ENCODE assay signal across 9 cellular contexts in genomic region chr4:184814686-184815045, GRCh38. TPM values are rescaled to one million over a fixed set of nuclear protein-coding genes. Genes with fewer than 3 reads are reported as not detected.
DNase-seq lines count a peak whose midpoint lies in the region; ATAC-seq and TF ChIP-seq lines count a peak whose summit lies in the region.
"Had no signal": no experiment of that assay in that cellular context is flagged by ENCODE, and none has a peak within 500 bp of the region (broad histone marks: within the 10 kb centered on the region; RNA-seq: fewer than 3 reads in every experiment).

No MANE protein-coding gene starts in this region.

- no peak for TF ChIP-seq POLR2A in vagina (IDR thresholded peaks at IDR 0.05)

- H3K27ac Mint-ChIP-seq in naive B cell: peak overlapping the region in 5 of 6 donors; percentile 76 to 93 (median 86)
- peak overlapping the region in 1 of 2 donors; percentile 71 for H3K27ac Mint-ChIP-seq in effector memory CD8-positive, alpha-beta T cell
- H3K27ac Mint-ChIP-seq in neural progenitor cell: no peak overlapping the region

- H3K4me3 Mint-ChIP-seq in naive B cell (peak overlapping the region in 6 of 8 donors; percentile 20 to 82 (median 60)), neural progenitor cell (no peak overlapping the region)
- H3K4me3 Mint-ChIP-seq in effector memory CD8-positive, alpha-beta T cell: peak overlapping the region in 1 of 2 donors; percentile 22

- no peak overlapping the region for H2AFZ ChIP-seq in neural progenitor cell (replicated peaks)

- H4K20me1 ChIP-seq in neural progenitor cell (ENCODE audit: low read depth): peaks cover 30% of the 10 kb centered on the region

- H3K27me3 ChIP-seq in left ventricle myocardium inferior (ENCODE audit: low read depth) (no peaks in the 10 kb centered on the region), vagina (no peaks in the 10 kb centered on the region), neural progenitor cell (peaks cover 100% of the 10 kb centered on the region)

- H3K4me1 ChIP-seq in left ventricle myocardium inferior: peaks cover 94% of the 10 kb centered on the region
- peaks cover 67% of the 10 kb centered on the region for H3K4me1 ChIP-seq in vagina
- H3K4me1 ChIP-seq in neural progenitor cell: no peaks in the 10 kb centered on the region

- TF ChIP-seq CTCF in left ventricle myocardium inferior (IDR thresholded peaks at IDR 0.05; ENCODE audit: borderline replicate concordance): no peak
- TF ChIP-seq CTCF in choroid plexus epithelial cell (conservative IDR thresholded peaks at IDR 0.05; ENCODE audit: low read depth, low read length): no peak
- TF ChIP-seq CTCF in vagina (IDR thresholded peaks at IDR 0.05): no peak
- TF ChIP-seq CTCF in neural progenitor cell (IDR thresholded peaks at IDR 0.05): no peak

- DNase-seq in left ventricle myocardium inferior (no peak), Right ventricle myocardium inferior (ENCODE audit: missing footprints) (no peak), choroid plexus epithelial cell (ENCODE audit: low read depth) (no peak), naive B cell (no peak), vagina (ENCODE audit: extremely low spot score in 2 of 2) (no peak), NCI-H2171 (lab: John Stamatoyannopoulos, UW) (no peak), neural progenitor cell (ENCODE audit: low spot score) (no peak)
- DNase-seq in effector memory CD8-positive, alpha-beta T cell: no peak
- DNase-seq: naive thymus-derived CD8-positive, alpha-beta T cell had no signal

- no peaks in the 10 kb centered on the region for H3F3A ChIP-seq in neural progenitor cell (ENCODE audit: low read depth)

- no peaks in the 10 kb centered on the region for H3K79me2 ChIP-seq in neural progenitor cell (ENCODE audit: low read depth)

- H3K27ac ChIP-seq in left ventricle myocardium inferior (replicated peaks) (peak overlapping the region; percentile 95), vagina (peak overlapping the region; percentile 53), neural progenitor cell (no peak overlapping the region)

- no peaks in the 10 kb centered on the region for H3K9me3 Mint-ChIP-seq in naive B cell
- H3K9me3 Mint-ChIP-seq in effector memory CD8-positive, alpha-beta T cell: no peaks in the 10 kb centered on the region
- no peaks in the 10 kb centered on the region for H3K9me3 Mint-ChIP-seq in neural progenitor cell
- H3K9me3 Mint-ChIP-seq: naive thymus-derived CD8-positive, alpha-beta T cell had no signal

- ATAC-seq in Right ventricle myocardium inferior (no peak), naive B cell (ENCODE audit: low read depth in 2 of 2) (no peak)
- no peak for ATAC-seq in effector memory CD8-positive, alpha-beta T cell (replicated peaks)

- peak overlapping the region; percentile 36 for H3K4me3 ChIP-seq in left ventricle myocardium inferior
- H3K4me3 ChIP-seq in choroid plexus epithelial cell (ENCODE audit: low read depth, low read length): peak overlapping the region; percentile 19
- H3K4me3 ChIP-seq in vagina: no peak overlapping the region
- H3K4me3 ChIP-seq in neural progenitor cell: no peak overlapping the region

- no peaks in the 10 kb centered on the region for H3K36me3 Mint-ChIP-seq in naive B cell
- H3K36me3 Mint-ChIP-seq in effector memory CD8-positive, alpha-beta T cell (ENCODE audit: insufficient read depth): peaks cover 18% of the 10 kb centered on the region
- no peaks in the 10 kb centered on the region for H3K36me3 Mint-ChIP-seq in neural progenitor cell
- H3K36me3 Mint-ChIP-seq: naive thymus-derived CD8-positive, alpha-beta T cell had no signal

- H3K27me3 Mint-ChIP-seq in naive B cell (no peaks in the 10 kb centered on the region), neural progenitor cell (ENCODE audit: insufficient read depth, low read depth) (peaks cover 12% of the 10 kb centered on the region)
- H3K27me3 Mint-ChIP-seq in effector memory CD8-positive, alpha-beta T cell: no peaks in the 10 kb centered on the region
- H3K27me3 Mint-ChIP-seq: naive thymus-derived CD8-positive, alpha-beta T cell had no signal

- intact Hi-C loops in left ventricle myocardium inferior (cut with micrococcal nuclease): no loop called here
- intact Hi-C loops in Right ventricle myocardium inferior (cut with DNase I): no loop called here
- intact Hi-C loops in vagina (cut with DNase I): no loop called here

- H3K4me1 Mint-ChIP-seq in naive B cell (peaks cover 43 to 80% (median 48%) of the 10 kb centered on the region in 3 donors), neural progenitor cell (peaks cover 5% of the 10 kb centered on the region)
- peaks cover 40 to 46% of the 10 kb centered on the region in 2 donors for H3K4me1 Mint-ChIP-seq in effector memory CD8-positive, alpha-beta T cell (ENCODE audit: low read depth in 2 of 2)

- H3K36me3 ChIP-seq in left ventricle myocardium inferior: no peaks in the 10 kb centered on the region
- H3K36me3 ChIP-seq in vagina: no peaks in the 10 kb centered on the region
- no peaks in the 10 kb centered on the region for H3K36me3 ChIP-seq in neural progenitor cell

- H3K4me2 ChIP-seq in neural progenitor cell: no peak overlapping the region

- no peaks in the 10 kb centered on the region for H3K9me3 ChIP-seq in left ventricle myocardium inferior (replicated peaks)
- H3K9me3 ChIP-seq in vagina: no peaks in the 10 kb centered on the region
- H3K9me3 ChIP-seq in neural progenitor cell (ENCODE audit: low read depth): no peaks in the 10 kb centered on the region

- no peak overlapping the region for H3K9ac ChIP-seq in neural progenitor cell

RNA-seq across cellular contexts. Expression of gene ACSL1, which starts 11.1 kb away (rescaled TPM):
- total RNA-seq in left ventricle myocardium inferior (316 TPM), Right ventricle myocardium inferior (445 TPM), vagina (106 TPM), neural progenitor cell (ENCODE audit: low replicate concordance) (0.06 and 5.1 TPM in 2 replicates)
- 10 to 100 TPM in 1 of 6 donors, 1 to 10 TPM in 5; 5.0 to 10.1 (median 6.8) TPM for polyA plus RNA-seq in naive B cell (ENCODE audit: low read depth in 6 of 6)

Comparison
In these comparisons a context has a peak if more than half of its experiments do, and no peak if none do; other contexts are left out.
1. H3K4me3 ChIP-seq: peak in left ventricle myocardium inferior (single experiment) and choroid plexus epithelial cell (single experiment); none in vagina (0 of 2) and neural progenitor cell (single experiment).
2. RNA of gene ACSL1, which starts 11.1 kb away (total RNA-seq): 445 TPM in Right ventricle myocardium inferior (single experiment), 316 TPM in left ventricle myocardium inferior (single experiment) and 106 TPM in vagina (single experiment); 0.06 to 5.1 TPM in neural progenitor cell; every median in the first group is over 10 times any median in the second.